Comparison of ENCODE assay signal across 20 cellular contexts in the genomic region with DNA sequence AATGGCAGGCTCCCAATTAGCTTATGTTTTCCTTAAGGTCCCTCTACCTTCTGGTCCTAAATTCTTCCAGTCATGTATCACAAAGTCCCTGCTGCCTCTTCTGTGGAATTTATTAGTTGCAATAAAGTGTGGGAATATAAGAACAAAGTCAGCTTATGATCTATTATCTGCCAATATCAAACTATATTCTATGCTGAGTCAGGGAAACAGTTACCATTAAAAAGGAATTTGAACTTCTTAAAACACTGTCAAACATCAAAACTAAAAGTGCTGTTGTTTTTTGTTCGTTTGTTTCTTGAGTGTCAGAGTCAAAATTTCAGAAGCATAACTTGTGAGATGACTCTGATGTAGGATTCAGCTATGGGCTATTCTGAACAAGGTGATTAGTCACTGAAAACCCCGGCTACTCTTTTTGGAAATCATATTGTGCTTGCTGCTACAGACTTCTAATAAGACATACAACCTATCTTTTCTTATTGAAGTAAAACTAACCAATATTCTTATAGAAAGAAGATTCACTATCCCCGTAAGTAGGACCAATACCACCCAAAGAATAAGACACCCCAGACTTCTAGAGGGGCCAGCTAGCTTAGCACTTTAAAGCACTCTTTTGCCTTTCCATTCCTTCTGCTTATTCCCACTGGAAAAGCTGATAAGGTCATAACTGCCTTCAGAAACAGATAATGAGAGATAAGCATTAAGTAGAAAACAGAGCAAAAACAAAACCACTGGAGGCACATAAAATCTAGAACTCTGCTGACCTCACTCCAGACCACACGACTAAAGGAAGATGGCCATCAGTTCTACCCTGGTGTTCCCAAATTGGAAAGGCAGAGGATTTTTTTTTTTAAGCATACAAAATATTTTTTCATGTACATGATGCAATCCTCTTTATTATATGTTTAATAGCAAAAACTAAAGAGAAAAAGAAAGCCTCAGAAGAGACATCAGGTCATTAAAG.
A peak's percentile ranks its signal among the peaks of the same experiment; 100 is the strongest.
DNase-seq lines count a peak whose midpoint lies in the region; ATAC-seq, FAIRE-seq and TF ChIP-seq lines count a peak whose summit lies in the region.
"Had no signal": no experiment of that assay in that cellular context is flagged by ENCODE, and none has a peak within 500 bp of the region (broad histone marks: within the 10 kb centered on the region; RNA-seq: fewer than 3 reads in every experiment).

No MANE protein-coding gene starts in this region.

- no peak overlapping the region for H2BK12ac ChIP-seq in mesenchymal stem cell (ENCODE audit: low read length in 2 of 2)

- in situ Hi-C loops in K562 (cut with MboI): no loop called here

- no peak overlapping the region for H3K9ac ChIP-seq in K562 (ENCODE audit: insufficient read depth in 1 of 2, low read depth in 2 of 2, low read length in 2 of 2)
- peak overlapping the region; percentile 22 for H3K9ac ChIP-seq in mesenchymal stem cell (ENCODE audit: low read length)

- H3K27me3 ChIP-seq in heart left ventricle (no peaks in the 10 kb centered on the region), K562 (ENCODE audit: control insufficient read depth in 2 of 2, insufficient read depth in 2 of 2, low read length in 2 of 2) (no peaks in the 10 kb centered on the region), mesenchymal stem cell (ENCODE audit: control insufficient read depth in 1 of 2, insufficient read depth in 1 of 2, low read length in 2 of 2) (no peaks in the 10 kb centered on the region), left lung (no peaks in the 10 kb centered on the region)
- H3K27me3 ChIP-seq: neutrophil had no signal

- H3K14ac ChIP-seq in mesenchymal stem cell (ENCODE audit: low read length in 2 of 2): no peak overlapping the region

- ATAC-seq in Right ventricle myocardium inferior (peak; percentile 20), heart left ventricle (no peak), K562 (no peak), HG03354 (IDR thresholded peaks at IDR 0.05; ENCODE audit: poor library complexity, severe bottlenecking, unreplicated experiment) (no peak), left lung (no peak), HG02623 (IDR thresholded peaks at IDR 0.05; ENCODE audit: unreplicated experiment) (no peak), GM21717 (IDR thresholded peaks at IDR 0.05; ENCODE audit: unreplicated experiment) (no peak)
- ATAC-seq: stimulated activated naive B cell treated with anti-CD40 and anti-IgM and Interleukin-4, amounts not matched to agents 10 μg/mL and 1 μg/mL and 100 μg/mL, for 72 hours had no signal

- no peak overlapping the region for H4K91ac ChIP-seq in mesenchymal stem cell (ENCODE audit: low read length)

- TF ChIP-seq RAD21 in K562 (CRISPR knock-in tag; conservative IDR thresholded peaks at IDR 0.05 in 1 of 2, IDR thresholded peaks at IDR 0.05 in 1 of 2): no peak

- H3K4ac ChIP-seq in mesenchymal stem cell (ENCODE audit: low read depth in 1 of 2, low read length in 2 of 2): no peak overlapping the region

- H3K36me3 ChIP-seq in heart left ventricle (no peaks in the 10 kb centered on the region), K562 (ENCODE audit: control insufficient read depth, insufficient read depth, low read length) (no peaks in the 10 kb centered on the region), mesenchymal stem cell (ENCODE audit: control insufficient read depth in 1 of 2, insufficient read depth in 2 of 2, low read depth in 1 of 2, low read length in 2 of 2) (no peaks in the 10 kb centered on the region), left lung (no peaks in the 10 kb centered on the region)
- H3K36me3 ChIP-seq: neutrophil, prostate gland had no signal

- POLR2A ChIA-PET in K562 (lab: Yijun Ruan, JAX): interaction anchor here (0.7 kb wide), 1 partner anchor 25 kb away, joined by 3 read pairs; no protein-coding TSS in a partner anchor

- WGBS in heart left ventricle, 4 donors: 77 to 85% (median 81%) methylated on average over 4 of the region's 4 CpGs
- 17% methylated on average over 4 of the region's 4 CpGs for WGBS in K562 (ENCODE audit: insufficient coverage, low coverage, missing lambda C conversion rate)
- WGBS in mesenchymal stem cell: 100% methylated on average over 1 of the region's 4 CpGs

- H3K4me2 ChIP-seq in K562 (ENCODE audit: insufficient read depth, low read length) (no peak overlapping the region), mesenchymal stem cell (ENCODE audit: low read length, poor library complexity, severe bottlenecking) (no peak overlapping the region)

- no peak overlapping the region for H2BK5ac ChIP-seq in mesenchymal stem cell (ENCODE audit: low read depth, low read length, poor library complexity, severe bottlenecking)

- peaks cover 33% of the 10 kb centered on the region for H3K79me1 ChIP-seq in mesenchymal stem cell (replicated peaks; ENCODE audit: low read length, poor library complexity, severe bottlenecking)

- H3K4me1 ChIP-seq in heart left ventricle (peaks cover 0 to 11% (median 0%) of the 10 kb centered on the region in 12 donors), K562 (replicated peaks in 1 of 2; ENCODE audit: control insufficient read depth in 2 of 2, insufficient read depth in 2 of 2, low read length in 2 of 2) (no peaks in the 10 kb centered on the region), mesenchymal stem cell (ENCODE audit: control insufficient read depth, insufficient read depth, low read depth, low read length) (no peaks in the 10 kb centered on the region), left lung (no peaks in the 10 kb centered on the region)
- H3K4me1 ChIP-seq: prostate gland had no signal

- no peaks in the 10 kb centered on the region for H3K79me2 ChIP-seq in K562 (ENCODE audit: control insufficient read depth, insufficient read depth, low read length)

- H3K23ac ChIP-seq in mesenchymal stem cell (ENCODE audit: low read length in 2 of 2): no peak overlapping the region

- no peaks in the 10 kb centered on the region for H3K9me1 ChIP-seq in K562 (ENCODE audit: control insufficient read depth, insufficient read depth, low read length)

- TF ChIP-seq POLR2A in heart left ventricle (IDR thresholded peaks at IDR 0.05) (no peak), K562 (conservative IDR thresholded peaks at IDR 0.05) (no peak)

- no peak overlapping the region for H3K4me3 ChIP-seq in heart left ventricle
- H3K4me3 ChIP-seq in K562: no peak overlapping the region
- H3K4me3 ChIP-seq in mesenchymal stem cell (ENCODE audit: insufficient read depth in 1 of 2, low read depth in 1 of 2, low read length in 2 of 2): no peak overlapping the region
- H3K4me3 ChIP-seq in left lung: no peak overlapping the region
- H3K4me3 ChIP-seq: prostate gland had no signal

- no peak overlapping the region for H2BK120ac ChIP-seq in mesenchymal stem cell (ENCODE audit: low read depth, low read length)

- H2BK15ac ChIP-seq in mesenchymal stem cell (ENCODE audit: low read depth, poor library complexity, severe bottlenecking): no peak overlapping the region

- no peak for DNase-seq in Right ventricle myocardium inferior (ENCODE audit: missing footprints)
- DNase-seq in heart left ventricle: no peak
- no peak for DNase-seq in K562 (ENCODE audit: extremely low read depth in 1 of 4, low spot score in 3 of 4)
- no peak for DNase-seq in mesenchymal stem cell
- DNase-seq in left lung: no peak
- DNase-seq: activated CD4-positive, alpha-beta T cell treated with anti-CD3 and anti-CD28 coated beads, Interleukin-2, amount 50 U/mL, for 48 hours; activated naive CD4-positive, alpha-beta T cell; HCEC 1CT; NCI-H146; NCI-H226; SHP77 treated with DMSO at 0.1 percent for 48 hours; stimulated activated naive B cell treated with anti-CD40 and anti-IgM and Interleukin-4, amounts not matched to agents 10 μg/mL and 1 μg/mL and 100 μg/mL, for 72 hours; T-helper 2 cell had no signal

- FAIRE-seq in K562 (lab: Jason Lieb, UNC): no peak
- FAIRE-seq: A204.1, D721Med had no signal

- BruUV-seq in K562 (replicated peaks; lab: Mats Ljungman, UMichigan): no TSS peak

- CTCF ChIA-PET in K562 (lab: Yijun Ruan, JAX; ENCODE audit: low intra/inter-chr PET ratio): no interaction called here

- H2AFZ ChIP-seq in K562 (ENCODE audit: low read depth, low read length): no peak overlapping the region
- H2AFZ ChIP-seq in mesenchymal stem cell (ENCODE audit: low read depth, low read length): no peak overlapping the region

- no peaks in the 10 kb centered on the region for H4K20me1 ChIP-seq in K562 (replicated peaks; ENCODE audit: control insufficient read depth, insufficient read depth, low read length)

- H3K9me3 ChIP-seq in heart left ventricle (no peaks in the 10 kb centered on the region), K562 (replicated peaks; ENCODE audit: control insufficient read depth, insufficient read depth, low read depth, low read length) (no peaks in the 10 kb centered on the region), mesenchymal stem cell (ENCODE audit: control insufficient read depth, low read length) (no peaks in the 10 kb centered on the region), left lung (no peaks in the 10 kb centered on the region)
- H3K9me3 ChIP-seq: neutrophil, prostate gland had no signal

- intact Hi-C loops in Right ventricle myocardium inferior (cut with DNase I): no loop called here
- intact Hi-C loops in heart left ventricle (cut with DNase I): no loop called here
- intact Hi-C loops in K562 (cut with micrococcal nuclease): no loop called here
- intact Hi-C loops in left lung (cut with DNase I): no loop called here

- no peak for TF ChIP-seq EP300 in K562 (IDR thresholded peaks at IDR 0.05; ENCODE audit: low read length)

- H4K8ac ChIP-seq in mesenchymal stem cell (ENCODE audit: low read length): no peak overlapping the region

- no peak for TF ChIP-seq CTCF in heart left ventricle (IDR thresholded peaks at IDR 0.05)
- TF ChIP-seq CTCF in K562 (IDR thresholded peaks at IDR 0.05 in 2 of 3, conservative IDR thresholded peaks at IDR 0.05 in 1 of 3; ENCODE audit: insufficient read depth in 2 of 3, low read depth in 1 of 3, low read length in 3 of 3): no peak
- TF ChIP-seq CTCF in left lung (IDR thresholded peaks at IDR 0.05): no peak

- no peak overlapping the region for H3K18ac ChIP-seq in mesenchymal stem cell (ENCODE audit: low read depth in 1 of 2, low read length in 2 of 2)

- no peak overlapping the region for H2AK5ac ChIP-seq in mesenchymal stem cell (ENCODE audit: low read length, severe bottlenecking)

- H3K27ac ChIP-seq in heart left ventricle (no peak overlapping the region), K562 (ENCODE audit: extremely low read depth, low read depth, low read length) (no peak overlapping the region), mesenchymal stem cell (ENCODE audit: low read length, poor library complexity, severe bottlenecking) (no peak overlapping the region), left lung (no peak overlapping the region)
- H3K27ac ChIP-seq: neutrophil, prostate gland had no signal

TF ChIP-seq in K562, 482 proteins besides CTCF, POLR2A, EP300 and RAD21 (continues in another document):
- TF ChIP-seq MTF1 (CRISPR knock-in tag; IDR thresholded peaks at IDR 0.05; ENCODE audit: borderline replicate concordance) (no peak), POLR2H (tag; IDR thresholded peaks at IDR 0.05; ENCODE audit: low read depth) (no peak), THRAP3 (IDR thresholded peaks at IDR 0.05; ENCODE audit: borderline replicate concordance) (no peak), C11orf30 (IDR thresholded peaks at IDR 0.05; ENCODE audit: low read depth) (peak; percentile 40; the same call in 1 of the 2 replicates), ZNF23 (CRISPR knock-in tag; IDR thresholded peaks at IDR 0.05) (no peak), ZBTB1 (CRISPR knock-in tag; IDR thresholded peaks at IDR 0.05; ENCODE audit: borderline replicate concordance, low read depth) (no peak)
